In genomic region chr5:140244525-140245025, GRCh38 we compare ENCODE assay signal across 8 cellular contexts. TPM values are rescaled to one million over a fixed set of nuclear protein-coding genes. Genes with fewer than 3 reads are reported as not detected.
DNase-seq lines count a peak whose midpoint lies in the region; ATAC-seq, FAIRE-seq and TF ChIP-seq lines count a peak whose summit lies in the region.

No MANE protein-coding gene starts in this region.

- no peaks in the 10 kb centered on the region for H3K27me3 ChIP-seq in CD4-positive, alpha-beta memory T cell (ENCODE audit: insufficient read depth, low read length)
- H3K27me3 ChIP-seq in pancreas (no peaks in the 10 kb centered on the region), testis (no peaks in the 10 kb centered on the region)

- peaks cover 17% of the 10 kb centered on the region for H3K4me1 ChIP-seq in CD4-positive, alpha-beta memory T cell (ENCODE audit: insufficient read depth, low read length)
- H3K4me1 ChIP-seq in pancreas (peaks cover 24 to 38% (median 29%) of the 10 kb centered on the region in 3 donors), testis (peaks cover 36% of the 10 kb centered on the region)

- H3K4me1 Mint-ChIP-seq in CD4-positive, alpha-beta memory T cell: peaks cover 12 to 23% (median 15%) of the 10 kb centered on the region in 4 donors

- no peak for FAIRE-seq in frontal cortex (lab: Jason Lieb, UNC)
- no peak for FAIRE-seq in pancreas (lab: Jason Lieb, UNC)

- peaks cover 7% of the 10 kb centered on the region for H3K36me3 ChIP-seq in CD4-positive, alpha-beta memory T cell (ENCODE audit: insufficient read depth, low read length)
- H3K36me3 ChIP-seq in pancreas: peaks cover 0 to 5% (median 0%) of the 10 kb centered on the region in 3 donors
- H3K36me3 ChIP-seq in testis (ENCODE audit: low read depth, missing control alignments): no peaks in the 10 kb centered on the region

- peak; percentile 67 to 82 (median 78) for DNase-seq in CD4-positive, alpha-beta memory T cell
- DNase-seq in LoVo (ENCODE audit: low spot score): peak; percentile 56
- peak; percentile 87 for DNase-seq in SK-MEL-5 (ENCODE audit: low read depth, low spot score)
- DNase-seq in activated gamma-delta T cell treated with anti-CD3 and anti-CD28 coated beads, Interleukin-2, amount 50 U/mL, for 16 hours (ENCODE audit: low read depth): peak; percentile 65
- DNase-seq in frontal cortex (ENCODE audit: low spot score in 2 of 2): peak; percentile 44 to 68
- peak; percentile 86 to 96 (median 92) for DNase-seq in pancreas
- peak; percentile 95 for DNase-seq in testis

- H3K36me3 Mint-ChIP-seq in CD4-positive, alpha-beta memory T cell: peaks cover 5 to 14% of the 10 kb centered on the region in 2 donors

- no peak for TF ChIP-seq POLR2A in testis (IDR thresholded peaks at IDR 0.05)

- H3K9me3 ChIP-seq in CD4-positive, alpha-beta memory T cell (ENCODE audit: control insufficient read depth in 1 of 2, low read length in 2 of 2): no peaks in the 10 kb centered on the region
- H3K9me3 ChIP-seq in pancreas: no peaks in the 10 kb centered on the region
- H3K9me3 ChIP-seq in testis: no peaks in the 10 kb centered on the region

- WGBS in pancreas, 2 donors: 13 to 14% methylated on average over 14 of the region's 14 CpGs
- WGBS in testis, 2 donors: 20 to 30% methylated on average over 14 of the region's 14 CpGs

- ATAC-seq in GM21390 (IDR thresholded peaks at IDR 0.05; ENCODE audit: unreplicated experiment): peak; percentile 63
- peak; percentile 75 to 86 (median 80) for ATAC-seq in pancreas

- no peak overlapping the region for H3K4me3 ChIP-seq in CD4-positive, alpha-beta memory T cell (ENCODE audit: low read length in 2 of 2)
- no peak overlapping the region for H3K4me3 ChIP-seq in pancreas
- H3K4me3 ChIP-seq in testis: no peak overlapping the region

- CTCF ChIA-PET in CD4-positive, alpha-beta memory T cell (lab: Charles Lee; ENCODE audit: partially characterized antibody): interaction anchor here (0.7 to 17.3 kb wide), 34 partner anchors 8 to 478 kb away, joined by 3 to 518 read pairs (median 4); partner anchors contain the start of genes CYSTM1, HBEGF and PFDN1

- TF ChIP-seq CTCF in pancreas (IDR thresholded peaks at IDR 0.05) (peak; percentile 76 to 81 (median 77)), testis (IDR thresholded peaks at IDR 0.05) (peak; percentile 90 to 94 (median 90))

- peak overlapping the region in 6 of 7 donors; percentile 62 to 88 (median 68) for H3K27ac Mint-ChIP-seq in CD4-positive, alpha-beta memory T cell

- H3K27ac ChIP-seq in CD4-positive, alpha-beta memory T cell (ENCODE audit: low read depth, low read length): no peak overlapping the region
- H3K27ac ChIP-seq in pancreas (no peak overlapping the region), testis (no peak overlapping the region)

- H3K4me3 Mint-ChIP-seq in CD4-positive, alpha-beta memory T cell: peak overlapping the region in 3 of 8 donors; percentile 36 to 57 (median 54)

- H3K9me3 Mint-ChIP-seq in CD4-positive, alpha-beta memory T cell: no peaks in the 10 kb centered on the region

- intact Hi-C loops in CD4-positive, alpha-beta memory T cell (cut with micrococcal nuclease): loop anchor here (1.0 to 2.0 kb wide), 3 partner anchors 107 to 476 kb away; no protein-coding TSS in a partner anchor
- intact Hi-C loops in pancreas (cut with DNase I): loop anchor here in 2 of 3 donors (5.0 kb wide), 2 partner anchors 103 to 108 kb away; partner anchors contain the start of gene HBEGF (in 1 of the 2)
- intact Hi-C loops in testis (cut with DNase I; ENCODE audit: low total_unique reads): loop anchor here (5.0 kb wide), 1 partner anchor 108 kb away; no protein-coding TSS in a partner anchor

- in situ Hi-C loops in SK-MEL-5 (cut with HindIII; ENCODE audit: low pct_unique_long_range_greater_than_20kb, low sequenced_read_pairs): no loop called here

- H3K27me3 Mint-ChIP-seq in CD4-positive, alpha-beta memory T cell: no peaks in the 10 kb centered on the region

- POLR2A ChIA-PET in CD4-positive, alpha-beta memory T cell (lab: Charles Lee; ENCODE audit: partially characterized antibody): interaction anchor here (0.6 to 1.2 kb wide), 6 partner anchors 8 to 163 kb away, joined by 3 to 4 read pairs (median 3); no protein-coding TSS in a partner anchor

RNA-seq across cellular contexts. Expression of gene PFDN1, which starts 58.3 kb away (rescaled TPM):
- 10 to 100 TPM; 24.8 to 26.2 TPM for total RNA-seq in CD4-positive, alpha-beta memory T cell
- 100 to 1,000 TPM; 116 to 223 TPM for polyA plus RNA-seq in CD4-positive, alpha-beta memory T cell
- 68.3 and 82.2 TPM in 2 replicates for total RNA-seq in SK-MEL-5 (2014; rRNA removed; shearing (Covaris generic))
- 97.2 and 111 TPM in 2 replicates for polyA plus RNA-seq in SK-MEL-5 (2015; cell fraction: cytosol; rRNA removed)
- polyA plus RNA-seq in SK-MEL-5 (2015; cell fraction: nucleus; rRNA removed): 20.0 and 38.5 TPM in 2 replicates
- total RNA-seq in frontal cortex: 44.8 TPM
- total RNA-seq in pancreas: 10 to 100 TPM; 10.5 to 26.3 (median 15.0) TPM
- 10 to 100 TPM; 38.9 to 43.9 TPM for polyA plus RNA-seq in pancreas
- 100 to 1,000 TPM; 156 to 185 TPM for total RNA-seq in testis
- 62.4 TPM for polyA plus RNA-seq in testis (ENCODE audit: insufficient read depth, low read depth, low replicate concordance)
